In the genomic region with DNA sequence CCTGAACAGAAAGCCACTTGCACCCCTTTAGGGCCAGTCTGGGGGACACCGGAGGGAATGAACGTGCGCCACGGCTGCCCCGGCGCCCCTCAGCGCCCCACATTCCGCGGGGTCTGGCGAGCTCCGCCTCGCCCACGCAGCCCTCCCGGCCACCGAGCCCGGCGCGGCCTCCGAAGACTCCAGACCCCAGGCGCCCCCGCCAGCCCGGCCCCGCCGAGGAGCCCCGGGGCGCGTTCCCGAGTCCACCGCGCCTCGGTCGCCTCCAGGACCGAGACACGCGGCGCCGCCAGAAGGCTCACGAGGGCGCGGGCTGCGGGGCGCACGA, we compare ENCODE assay signal across 8 cellular contexts. TPM values are rescaled to one million over a fixed set of nuclear protein-coding genes. Genes with fewer than 3 reads are reported as not detected.
DNase-seq lines count a peak whose midpoint lies in the region; ATAC-seq and TF ChIP-seq lines count a peak whose summit lies in the region.

No MANE protein-coding gene starts in this region.

- no peaks in the 10 kb centered on the region for H4K20me1 ChIP-seq in PC-3 (ENCODE audit: low read length)

- no peaks in the 10 kb centered on the region for H3F3A ChIP-seq in PC-3 (ENCODE audit: low read length, unreplicated experiment)

- H3K27me3 ChIP-seq in BJ (ENCODE audit: control insufficient read depth, insufficient read depth, low read length) (no peaks in the 10 kb centered on the region), PC-3 (ENCODE audit: low read length) (no peaks in the 10 kb centered on the region), rectal smooth muscle tissue (ENCODE audit: control insufficient read depth, insufficient read depth, low read length) (no peaks in the 10 kb centered on the region)

- peak overlapping the region; percentile 82 for H3K4me2 ChIP-seq in PC-3 (ENCODE audit: low read length)

- H3K9me2 ChIP-seq in PC-3 (replicated peaks; ENCODE audit: low read length), result no peaks in the 10 kb centered on the region

- intact Hi-C loops in PC-3 (cut with micrococcal nuclease), result no loop called here

- H3K36me3 ChIP-seq in BJ (ENCODE audit: control insufficient read depth, insufficient read depth, low read length) (no peaks in the 10 kb centered on the region), PC-3 (ENCODE audit: low read depth, low read length) (no peaks in the 10 kb centered on the region), rectal smooth muscle tissue (ENCODE audit: control insufficient read depth, insufficient read depth, low read length) (no peaks in the 10 kb centered on the region)

- no TSS peak for BruUV-seq in PC-3 (replicated peaks; lab: Mats Ljungman, UMichigan)

- H3K79me2 ChIP-seq in PC-3 (ENCODE audit: low read length), result peaks cover 32% of the 10 kb centered on the region

- POLR2A ChIA-PET in BJ (lab: Charles Lee) (no interaction called here), PC-3 (lab: Charles Lee; ENCODE audit: unreplicated experiment) (no interaction called here)

- H3K27ac ChIP-seq in PC-3 (ENCODE audit: low read length) (no peak overlapping the region; the same call in 1 of the 2 replicates), rectal smooth muscle tissue (ENCODE audit: low read depth, low read length) (peak overlapping the region; percentile 92)

- DNase-seq in BJ (ENCODE audit: low read depth), result no peak
- no peak for DNase-seq in PC-3
- no peak for DNase-seq in fibroblast of mammary gland (ENCODE audit: low read depth)
- DNase-seq in NCI-H1694 (lab: John Stamatoyannopoulos, UW), result no peak
- no peak for DNase-seq in MV-4-11 (lab: John Stamatoyannopoulos, UW)
- DNase-seq in NCI-H526 (lab: John Stamatoyannopoulos, UW), result no peak

- no peaks in the 10 kb centered on the region for H3K9me3 ChIP-seq in PC-3 (ENCODE audit: low read length)

- H3K9ac ChIP-seq in PC-3 (ENCODE audit: low read length) (peak overlapping the region; percentile 79), rectal smooth muscle tissue (ENCODE audit: low read length) (peak overlapping the region; percentile 60)

- H3K4me1 ChIP-seq in PC-3 (ENCODE audit: insufficient read depth, low read length), result peaks cover 5% of the 10 kb centered on the region; the same call in 1 of the 2 replicates
- H3K4me1 ChIP-seq in rectal smooth muscle tissue (ENCODE audit: control insufficient read depth, insufficient read depth, low read length), result peaks cover 8% of the 10 kb centered on the region

- peak overlapping the region; percentile 87; the same call in 1 of the 2 replicates for H2AFZ ChIP-seq in PC-3 (ENCODE audit: low read length)

- no peak for TF ChIP-seq CTCF in BJ (IDR thresholded peaks at IDR 0.05; ENCODE audit: insufficient read depth, low read depth, low read length)
- TF ChIP-seq CTCF in PC-3 (conservative IDR thresholded peaks at IDR 0.05; ENCODE audit: low read depth, low read length), result no peak
- TF ChIP-seq CTCF in fibroblast of mammary gland (conservative IDR thresholded peaks at IDR 0.05; ENCODE audit: control insufficient read depth, insufficient read depth, low read depth, low read length), result no peak

- H3K4me3 ChIP-seq in BJ (ENCODE audit: low read depth, low read length) (peak overlapping the region; percentile 69), PC-3 (ENCODE audit: low read length) (peak overlapping the region; percentile 79), fibroblast of mammary gland (ENCODE audit: control insufficient read depth, low read depth, low read length) (peak overlapping the region; percentile 59), rectal smooth muscle tissue (ENCODE audit: low read length) (peak overlapping the region; percentile 71)

- CTCF ChIA-PET in BJ (lab: Yijun Ruan, JAX), result no interaction called here
- CTCF ChIA-PET in PC-3 (lab: Charles Lee), result no interaction called here

- ATAC-seq in GM21447 (IDR thresholded peaks at IDR 0.05; ENCODE audit: unreplicated experiment), result peak; percentile 18
- peak; percentile 23 for ATAC-seq in PC-3

RNA-seq across cellular contexts. Expression of a gene that starts 0.4 kb away (rescaled TPM):
- 19.6 and 36.4 TPM in 2 replicates for polyA plus RNA-seq in BJ (2011; rRNA removed)
- polyA minus RNA-seq in BJ (2011; rRNA and poly(A)+ RNA removed), result 35.5 and 36.2 TPM in 2 replicates
- total RNA-seq in PC-3 (2014; rRNA removed), result 48.2 and 66.6 TPM in 2 replicates

RNA-seq across cellular contexts. Expression of a gene that starts 14.3 kb away (rescaled TPM):
- polyA plus RNA-seq in BJ (2011; rRNA removed), result not detected in 2 replicates
- not detected in 2 replicates for polyA minus RNA-seq in BJ (2011; rRNA and poly(A)+ RNA removed)
- total RNA-seq in PC-3 (2014; rRNA removed), result 0.22 and 0.40 TPM in 2 replicates

RNA-seq across cellular contexts. Expression of a gene that starts 18.7 kb away (rescaled TPM):
- polyA plus RNA-seq in BJ (2011; rRNA removed), result 8.1 and 15.9 TPM in 2 replicates
- 3.3 and 6.9 TPM in 2 replicates for polyA minus RNA-seq in BJ (2011; rRNA and poly(A)+ RNA removed)
- total RNA-seq in PC-3 (2014; rRNA removed), result 37.8 and 61.3 TPM in 2 replicates

RNA-seq across cellular contexts. Expression of a gene that starts 30.1 kb away (rescaled TPM):
- polyA plus RNA-seq in BJ (2011; rRNA removed), result 0.04 and 0.23 TPM in 2 replicates
- not detected in 2 replicates for polyA minus RNA-seq in BJ (2011; rRNA and poly(A)+ RNA removed)
- total RNA-seq in PC-3 (2014; rRNA removed), result not detected in 2 replicates

RNA-seq across cellular contexts. Expression of a gene that starts 43.6 kb away (rescaled TPM):
- not detected in 2 replicates for polyA plus RNA-seq in BJ (2011; rRNA removed)
- polyA minus RNA-seq in BJ (2011; rRNA and poly(A)+ RNA removed), result not detected in 2 replicates
- not detected in 2 replicates for total RNA-seq in PC-3 (2014; rRNA removed)
